Comparison of ENCODE assay signal across 21 cellular contexts in genomic region chr4:48692897-48693296, GRCh38.
DNase-seq lines count a peak whose midpoint lies in the region; ATAC-seq and TF ChIP-seq lines count a peak whose summit lies in the region.
"Had no signal": no experiment of that assay in that cellular context is flagged by ENCODE, and none has a peak within 500 bp of the region (broad histone marks: within the 10 kb centered on the region; RNA-seq: fewer than 3 reads in every experiment).

No MANE protein-coding gene starts in this region.

- POLR2A ChIA-PET in activated CD4-positive, alpha-beta T cell treated with anti-CD3 and anti-CD28 coated beads for 36 hours (lab: Charles Lee): no interaction called here

- TF ChIP-seq CTCF in fibroblast of the aortic adventitia (IDR thresholded peaks at IDR 0.05; ENCODE audit: insufficient read depth, low read length): no peak
- TF ChIP-seq CTCF in GM20000 (IDR thresholded peaks at IDR 0.05; ENCODE audit: extremely low read depth, missing control alignments): no peak

- no peak overlapping the region for H3K4me3 Mint-ChIP-seq in activated CD4-positive, alpha-beta T cell treated with anti-CD3 and anti-CD28 coated beads for 36 hours
- H3K4me3 Mint-ChIP-seq: CD8-positive, alpha-beta T cell; HFFc6 had no signal

- no peak for ATAC-seq in activated CD4-positive, alpha-beta T cell treated with anti-CD3 and anti-CD28 coated beads for 36 hours
- ATAC-seq: CD8-positive, alpha-beta T cell; Right ventricle myocardium inferior had no signal

- H3K4me1 ChIP-seq in HUES48 (ENCODE audit: control insufficient read depth, insufficient read depth, low read length): peaks cover 20% of the 10 kb centered on the region

- CTCF ChIA-PET in activated CD4-positive, alpha-beta T cell treated with anti-CD3 and anti-CD28 coated beads for 36 hours (lab: Charles Lee): no interaction called here

- no peak overlapping the region for H3K4me3 ChIP-seq in HUES48 (ENCODE audit: low read depth, low read length)
- no peak overlapping the region for H3K4me3 ChIP-seq in fibroblast of the aortic adventitia (ENCODE audit: low read depth, low read length)
- H3K4me3 ChIP-seq: BLaER1 treated with 17β-estradiol and CSF1 and Interleukin-3, amounts not matched to agents 10 nM and 100 nM had no signal

- H3K36me3 Mint-ChIP-seq in activated CD4-positive, alpha-beta T cell treated with anti-CD3 and anti-CD28 coated beads for 36 hours (ENCODE audit: low read depth): peaks cover 7% of the 10 kb centered on the region

- peaks cover 39% of the 10 kb centered on the region for H3K4me1 Mint-ChIP-seq in activated CD4-positive, alpha-beta T cell treated with anti-CD3 and anti-CD28 coated beads for 36 hours

- no peaks in the 10 kb centered on the region for H3K9me3 Mint-ChIP-seq in activated CD4-positive, alpha-beta T cell treated with anti-CD3 and anti-CD28 coated beads for 36 hours (ENCODE audit: low read depth)
- H3K9me3 Mint-ChIP-seq: CD8-positive, alpha-beta T cell; HFFc6 had no signal

- intact Hi-C loops in activated CD4-positive, alpha-beta T cell treated with anti-CD3 and anti-CD28 coated beads for 36 hours (cut with DNase I, micrococcal nuclease): no loop called here

- no peak overlapping the region for H3K9ac ChIP-seq in HUES48 (ENCODE audit: low read depth, low read length)
- H3K9ac ChIP-seq: BLaER1 treated with 17β-estradiol and CSF1 and Interleukin-3, amounts not matched to agents 10 nM and 100 nM had no signal

- H3K27ac ChIP-seq in HUES48 (ENCODE audit: low read depth, low read length) (peak overlapping the region; percentile 73), angular gyrus (ENCODE audit: low read depth, low read length) (peak overlapping the region; percentile 26)
- H3K27ac ChIP-seq: BLaER1 treated with 17β-estradiol and CSF1 and Interleukin-3, amounts not matched to agents 10 nM and 100 nM had no signal

- H3K36me3 ChIP-seq in HUES48 (ENCODE audit: control insufficient read depth, insufficient read depth, low read length): no peaks in the 10 kb centered on the region

- DNase-seq in GM03348 (ENCODE audit: low spot score) (peak; percentile 17), fibroblast of the aortic adventitia (ENCODE audit: low read depth) (peak; percentile 22), GM20000 (ENCODE audit: low spot score) (no peak)
- DNase-seq in activated T-cell treated with anti-CD3 and anti-CD28 coated beads, Interleukin-2, amount 50 U/mL, for 48 hours: no peak
- DNase-seq in activated CD4-positive, alpha-beta T cell treated with anti-CD3 and anti-CD28 coated beads for 36 hours: no peak
- DNase-seq: CD8-positive, alpha-beta T cell; DND-41; H7; HFFc6; KBM-7; NCI-H1092; NCI-H1436; NCI-H1930; NCI-H2171 treated with DMSO at 0.1 percent for 48 hours; NCI-H524 treated with DMSO at 0.1 percent for 48 hours; NCI-H82; OCI-M1 had no signal

- H3K9me3 ChIP-seq in HUES48 (ENCODE audit: control insufficient read depth, insufficient read depth, low read length): no peaks in the 10 kb centered on the region

- no peak overlapping the region for H3K27ac Mint-ChIP-seq in activated CD4-positive, alpha-beta T cell treated with anti-CD3 and anti-CD28 coated beads for 36 hours
- H3K27ac Mint-ChIP-seq: CD8-positive, alpha-beta T cell; HFFc6 had no signal

- H3K27me3 Mint-ChIP-seq in activated CD4-positive, alpha-beta T cell treated with anti-CD3 and anti-CD28 coated beads for 36 hours: no peaks in the 10 kb centered on the region

- no peaks in the 10 kb centered on the region for H3K27me3 ChIP-seq in HUES48 (ENCODE audit: control insufficient read depth, insufficient read depth, low read length)
- H3K27me3 ChIP-seq: BLaER1 treated with 17β-estradiol and CSF1 and Interleukin-3, amounts not matched to agents 10 nM and 100 nM had no signal

Comparison
In these comparisons a context has a peak if more than half of its experiments do, and no peak if none do; other contexts are left out.
1. DNase-seq: peak in GM03348 (single experiment) and fibroblast of the aortic adventitia (single experiment); none in GM20000 (single experiment), activated T-cell treated with anti-CD3 and anti-CD28 coated beads, Interleukin-2, amount 50 U/mL, for 48 hours (0 of 2) and activated CD4-positive, alpha-beta T cell treated with anti-CD3 and anti-CD28 coated beads for 36 hours (single experiment).